In the genomic region with DNA sequence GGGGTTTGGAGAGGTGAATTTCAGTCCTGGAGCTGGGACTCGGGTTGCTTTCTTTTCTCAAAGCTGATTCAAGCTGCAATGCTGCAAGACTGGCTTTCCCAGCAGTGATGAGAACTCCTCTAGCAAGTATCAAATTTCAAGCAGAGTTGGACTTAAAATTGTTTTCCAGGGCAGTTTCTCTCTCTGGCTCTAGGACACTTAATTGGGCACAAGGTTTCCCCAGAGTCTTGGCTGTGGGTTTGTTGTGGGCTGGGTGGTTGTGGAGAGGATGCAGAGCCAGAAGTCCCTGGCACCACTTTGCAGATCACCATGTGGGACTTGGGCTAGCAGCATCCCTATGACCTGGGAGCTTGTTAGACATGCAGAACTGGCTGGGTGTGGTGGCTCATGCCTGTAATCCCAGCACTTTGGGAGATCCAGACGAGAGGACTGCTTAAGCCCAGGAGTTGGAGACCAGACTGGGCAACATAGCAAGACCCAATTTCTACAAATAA, we compare ENCODE assay signal across 1 cellular context.
TF ChIP-seq lines count a peak whose summit lies in the region.

No MANE protein-coding gene starts in this region.

TF ChIP-seq in HepG2, 621 proteins besides CTCF, POLR2A, EP300 and RAD21:
- peak; percentile 28; the same call in 1 of the 2 replicates for TF ChIP-seq ZNF121 (CRISPR knock-in tag; IDR thresholded peaks at IDR 0.05)
- TF ChIP-seq, protein P1, sequence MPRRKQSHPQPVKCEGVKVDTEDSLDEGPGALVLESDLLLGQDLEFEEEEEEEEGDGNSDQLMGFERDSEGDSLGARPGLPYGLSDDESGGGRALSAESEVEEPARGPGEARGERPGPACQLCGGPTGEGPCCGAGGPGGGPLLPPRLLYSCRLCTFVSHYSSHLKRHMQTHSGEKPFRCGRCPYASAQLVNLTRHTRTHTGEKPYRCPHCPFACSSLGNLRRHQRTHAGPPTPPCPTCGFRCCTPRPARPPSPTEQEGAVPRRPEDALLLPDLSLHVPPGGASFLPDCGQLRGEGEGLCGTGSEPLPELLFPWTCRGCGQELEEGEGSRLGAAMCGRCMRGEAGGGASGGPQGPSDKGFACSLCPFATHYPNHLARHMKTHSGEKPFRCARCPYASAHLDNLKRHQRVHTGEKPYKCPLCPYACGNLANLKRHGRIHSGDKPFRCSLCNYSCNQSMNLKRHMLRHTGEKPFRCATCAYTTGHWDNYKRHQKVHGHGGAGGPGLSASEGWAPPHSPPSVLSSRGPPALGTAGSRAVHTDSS (CRISPR knock-in tag; conservative IDR thresholded peaks at IDR 0.05): no peak
- TF ChIP-seq, protein P2, sequence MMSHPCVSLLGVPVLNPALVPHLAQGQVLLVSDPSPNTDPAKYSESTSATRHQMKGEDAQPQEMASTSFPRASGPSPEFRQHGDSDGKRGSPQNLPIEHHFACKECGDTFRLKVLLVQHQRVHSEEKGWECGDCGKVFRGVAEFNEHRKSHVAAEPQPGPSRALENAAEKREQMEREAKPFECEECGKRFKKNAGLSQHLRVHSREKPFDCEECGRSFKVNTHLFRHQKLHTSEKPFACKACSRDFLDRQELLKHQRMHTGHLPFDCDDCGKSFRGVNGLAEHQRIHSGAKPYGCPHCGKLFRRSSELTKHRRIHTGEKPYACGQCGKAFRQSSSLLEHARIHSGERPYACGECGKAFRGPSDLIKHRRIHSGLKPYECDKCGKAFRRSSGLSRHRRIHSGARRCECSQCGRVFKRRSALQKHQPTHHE (CRISPR knock-in tag; IDR thresholded peaks at IDR 0.05; ENCODE audit: borderline replicate concordance): no peak
